In the genomic region with DNA sequence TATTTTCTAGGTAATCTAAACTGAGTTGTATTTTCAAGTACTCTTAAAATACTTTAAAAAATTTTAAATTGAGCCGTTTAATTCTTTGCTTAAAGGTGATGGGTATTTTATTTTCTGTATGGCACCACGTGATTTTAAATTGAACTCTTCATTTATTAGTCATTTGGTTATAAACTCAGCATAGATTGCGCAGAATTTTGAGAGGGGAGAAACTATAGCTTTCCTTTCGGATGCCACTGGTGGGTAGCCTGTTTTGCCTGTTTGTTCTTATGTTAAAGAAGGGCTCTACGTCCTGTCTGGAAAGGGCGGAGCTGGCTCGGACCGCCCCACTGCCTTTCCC, we compare ENCODE assay signal across 8 cellular contexts. TPM values are rescaled to one million over a fixed set of nuclear protein-coding genes. Genes with fewer than 3 reads are reported as not detected.
DNase-seq lines count a peak whose midpoint lies in the region; TF ChIP-seq lines count a peak whose summit lies in the region.

No MANE protein-coding gene starts in this region.

- peak overlapping the region; percentile 80 for H3K4me3 ChIP-seq in BLaER1
- peak overlapping the region; percentile 18 for H3K4me3 ChIP-seq in NB4 (ENCODE audit: low read depth, low read length)
- no peak overlapping the region for H3K4me3 ChIP-seq in ectodermal cell (ENCODE audit: insufficient read depth, low read depth, low read length)
- peak overlapping the region; percentile 35 for H3K4me3 ChIP-seq in neuron (ENCODE audit: low read length)

- H3K4me1 ChIP-seq in BLaER1 (peaks cover 19% of the 10 kb centered on the region), ectodermal cell (ENCODE audit: control insufficient read depth, insufficient read depth, low read length) (no peaks in the 10 kb centered on the region), neuron (ENCODE audit: insufficient read depth, low read length) (peaks cover 7% of the 10 kb centered on the region)

- H3K9ac ChIP-seq in BLaER1, result no peak overlapping the region

- peak overlapping the region; percentile 75 for H3K4me2 ChIP-seq in BLaER1

- 0 out of 2 replicates have a peak, but pooled peaks cover 4% of the 10 kb centered on the region for H3K9me3 ChIP-seq in BLaER1
- H3K9me3 ChIP-seq in ectodermal cell (ENCODE audit: control insufficient read depth, low read length), result no peaks in the 10 kb centered on the region
- peaks cover 4% of the 10 kb centered on the region for H3K9me3 ChIP-seq in neuron (ENCODE audit: low read length)

- 0 to 3% methylated on average over 6 to 8 of the region's 8 CpGs for WGBS in ectodermal cell, 2 experiments

- no peak for TF ChIP-seq CTCF in NB4 (IDR thresholded peaks at IDR 0.05; ENCODE audit: low read depth, low read length)

- H3K36me3 ChIP-seq in BLaER1 (peaks cover 66% of the 10 kb centered on the region), ectodermal cell (ENCODE audit: control insufficient read depth, insufficient read depth, low read length) (peaks cover 13% of the 10 kb centered on the region), neuron (ENCODE audit: insufficient read depth, low read length) (peaks cover 43% of the 10 kb centered on the region)

- H2AFZ ChIP-seq in neuron (ENCODE audit: low read depth, low read length), result no peak overlapping the region

- H3K27me3 ChIP-seq in BLaER1 (no peaks in the 10 kb centered on the region), ectodermal cell (ENCODE audit: control insufficient read depth, insufficient read depth, low read length, poor library complexity, severe bottlenecking) (no peaks in the 10 kb centered on the region), neuron (ENCODE audit: insufficient read depth, low read length) (no peaks in the 10 kb centered on the region)

- peaks cover 17% of the 10 kb centered on the region for H4K20me1 ChIP-seq in BLaER1

- DNase-seq in NB4 (ENCODE audit: low read depth) (no peak), NCI-H748 treated with DMSO at 0.1 percent for 48 hours (lab: John Stamatoyannopoulos, UW) (no peak), cortex of kidney (lab: John Stamatoyannopoulos, UW) (no peak), SKM-1 (lab: John Stamatoyannopoulos, UW; ENCODE audit: unreplicated experiment) (no peak), DMS114 treated with DMSO at 0.1 percent for 48 hours (lab: John Stamatoyannopoulos, UW; ENCODE audit: unreplicated experiment) (no peak)

- TF ChIP-seq POLR2A in NB4 (IDR thresholded peaks at IDR 0.05; ENCODE audit: extremely low read depth, insufficient read length), result no peak

- H3K27ac ChIP-seq in BLaER1, result no peak overlapping the region
- peak overlapping the region; percentile 52 for H3K27ac ChIP-seq in ectodermal cell (ENCODE audit: insufficient read depth, low read depth, low read length, poor library complexity, severe bottlenecking)

RNA-seq across cellular contexts. Expression of gene STYX, which starts 0.4 kb away (rescaled TPM):
- 25.0 TPM for polyA plus RNA-seq in ectodermal cell (2013, experiment 1 of 4)
- polyA plus RNA-seq in ectodermal cell (2013, experiment 2 of 4), result 27.7 TPM
- 16.6 TPM for polyA plus RNA-seq in ectodermal cell (2013, experiment 3 of 4)
- 17.0 TPM for polyA plus RNA-seq in ectodermal cell (2013, experiment 4 of 4)

RNA-seq across cellular contexts. Expression of gene PSMC6, which starts 22.6 kb away (rescaled TPM):
- polyA plus RNA-seq in ectodermal cell (2013, experiment 1 of 4), result 118 TPM
- polyA plus RNA-seq in ectodermal cell (2013, experiment 2 of 4), result 114 TPM
- polyA plus RNA-seq in ectodermal cell (2013, experiment 3 of 4), result 90.7 TPM
- 93.3 TPM for polyA plus RNA-seq in ectodermal cell (2013, experiment 4 of 4)

RNA-seq across cellular contexts. Expression of gene ERO1A, which starts 34.2 kb away (rescaled TPM):
- polyA plus RNA-seq in ectodermal cell (2013, experiment 1 of 4), result 24.5 TPM
- polyA plus RNA-seq in ectodermal cell (2013, experiment 2 of 4), result 21.0 TPM
- polyA plus RNA-seq in ectodermal cell (2013, experiment 3 of 4), result 15.5 TPM
- polyA plus RNA-seq in ectodermal cell (2013, experiment 4 of 4), result 16.9 TPM
